ENCODE assay signal across 8 cellular contexts in genomic region chrY:19075471-19076253, GRCh38.
DNase-seq lines count a peak whose midpoint lies in the region; ATAC-seq and FAIRE-seq lines count a peak whose summit lies in the region.

No MANE protein-coding gene starts in this region.

- ATAC-seq in GM18907 (IDR thresholded peaks at IDR 0.05; ENCODE audit: unreplicated experiment) (no peak), GM19397 (IDR thresholded peaks at IDR 0.05; ENCODE audit: unreplicated experiment) (no peak)

- FAIRE-seq in GM19239 (lab: Jason Lieb, UNC): peak; percentile 78
- peak; percentile 82 for FAIRE-seq in RCC 7860 (lab: Jason Lieb, UNC)
- FAIRE-seq in small intestine (lab: Jason Lieb, UNC): no peak

- no peaks in the 10 kb centered on the region for H3K36me3 ChIP-seq in small intestine (ENCODE audit: control insufficient read depth in 2 of 2, insufficient read depth in 2 of 2, low read length in 2 of 2)

- H3K27me3 ChIP-seq in small intestine (ENCODE audit: control insufficient read depth in 2 of 2, insufficient read depth in 2 of 2, low read length in 2 of 2): no peaks in the 10 kb centered on the region

- H3K27ac ChIP-seq in small intestine (ENCODE audit: low read depth in 1 of 2, low read length in 1 of 2): peak overlapping the region in 1 of 2 donors; percentile 73

- no peaks in the 10 kb centered on the region for H3K4me1 ChIP-seq in small intestine (ENCODE audit: control insufficient read depth in 2 of 2, insufficient read depth in 1 of 2, low read depth in 1 of 2, low read length in 1 of 2)

- no peak for DNase-seq in GM19239 (ENCODE audit: insufficient read length, low spot score)
- DNase-seq in RCC 7860 (ENCODE audit: low spot score): peak; percentile 77
- DNase-seq in fibroblast of gingiva (ENCODE audit: low read depth): peak; percentile 71
- peak; percentile 71 for DNase-seq in small intestine
- DNase-seq in NCI-H146 treated with DMSO at 0.1 percent for 48 hours (lab: John Stamatoyannopoulos, UW; ENCODE audit: unreplicated experiment): no peak
- DNase-seq in hepatic stellate cell (ENCODE audit: low spot score): no peak

- 2 to 17% (median 4%) methylated on average over 2 to 28 of the region's 28 CpGs for WGBS in small intestine, 3 donors

- peak overlapping the region in 1 of 2 donors; percentile 19 for H3K4me3 ChIP-seq in small intestine (ENCODE audit: low read depth in 1 of 2, low read length in 2 of 2)

- H3K9me3 ChIP-seq in small intestine (ENCODE audit: control insufficient read depth, low read depth): no peaks in the 10 kb centered on the region

Comparison
In these comparisons a context has a peak if more than half of its experiments do, and no peak if none do; other contexts are left out.
1. DNase-seq: peak in RCC 7860 (single experiment), fibroblast of gingiva (single experiment) and small intestine (single experiment); none in GM19239 (single experiment), NCI-H146 treated with DMSO at 0.1 percent for 48 hours (single experiment) and hepatic stellate cell (single experiment).